ENCODE assay signal across 8 cellular contexts in genomic region chr6:69867075-69867911, GRCh38. TPM values are rescaled to one million over a fixed set of nuclear protein-coding genes. Genes with fewer than 3 reads are reported as not detected.
DNase-seq lines count a peak whose midpoint lies in the region; ATAC-seq, FAIRE-seq and TF ChIP-seq lines count a peak whose summit lies in the region.

No MANE protein-coding gene starts in this region.

- DNase-seq in COR-L47 (lab: John Stamatoyannopoulos, UW): peak; percentile 63
- peak; percentile 67 for DNase-seq in SK-N-DZ (ENCODE audit: low spot score)
- DNase-seq in right cardiac atrium: peak; percentile 74 to 87 (median 84)
- peak; percentile 64 for DNase-seq in sigmoid colon
- DNase-seq in RCC 7860 (ENCODE audit: low spot score): no peak

- H3K27me3 ChIP-seq in right cardiac atrium (ENCODE audit: control insufficient read depth, insufficient read depth): peaks cover 2% of the 10 kb centered on the region
- no peaks in the 10 kb centered on the region for H3K27me3 ChIP-seq in sigmoid colon

- no peak for TF ChIP-seq CTCF in sigmoid colon (IDR thresholded peaks at IDR 0.05)

- H3K4me3 Mint-ChIP-seq in activated naive CD8-positive, alpha-beta T cell: peak overlapping the region; percentile 87

- no peaks in the 10 kb centered on the region for H3K9me3 Mint-ChIP-seq in activated naive CD8-positive, alpha-beta T cell (ENCODE audit: low read depth)

- no peak for TF ChIP-seq POLR2A in sigmoid colon (IDR thresholded peaks at IDR 0.05)

- FAIRE-seq in RCC 7860 (lab: Jason Lieb, UNC): no peak

- H3K27ac ChIP-seq in right cardiac atrium (ENCODE audit: low read length) (peak overlapping the region; percentile 83), sigmoid colon (peak overlapping the region in 3 of 4 donors; percentile 36 to 68 (median 36))

- H3K36me3 ChIP-seq in sigmoid colon: no peaks in the 10 kb centered on the region

- under 1% methylated on average over 82 of the region's 82 CpGs for WGBS in right cardiac atrium
- WGBS in sigmoid colon, 2 donors: 1% methylated on average over 82 of the region's 82 CpGs

- H3K4me1 Mint-ChIP-seq in activated naive CD8-positive, alpha-beta T cell (ENCODE audit: low read depth): peaks cover 22% of the 10 kb centered on the region

- ATAC-seq in GM19455 (IDR thresholded peaks at IDR 0.05; ENCODE audit: unreplicated experiment) (peak; percentile 74), HG03571 (IDR thresholded peaks at IDR 0.05; ENCODE audit: unreplicated experiment) (peak; percentile 61), right cardiac atrium (peak; percentile 94 to 97)

- no peaks in the 10 kb centered on the region for H3K36me3 Mint-ChIP-seq in activated naive CD8-positive, alpha-beta T cell

- TF ChIP-seq EP300 in sigmoid colon (IDR thresholded peaks at IDR 0.05): no peak

- no peaks in the 10 kb centered on the region for H3K9me3 ChIP-seq in right cardiac atrium (ENCODE audit: control insufficient read depth, low read length)
- H3K9me3 ChIP-seq in sigmoid colon: no peaks in the 10 kb centered on the region

- intact Hi-C loops in right cardiac atrium (cut with DNase I): no loop called here
- intact Hi-C loops in sigmoid colon (cut with DNase I): no loop called here

- H3K4me3 ChIP-seq in right cardiac atrium (ENCODE audit: low read length) (peak overlapping the region; percentile 69), sigmoid colon (peak overlapping the region; percentile 39 to 71 (median 63))

- peaks cover 19% of the 10 kb centered on the region for H3K27me3 Mint-ChIP-seq in activated naive CD8-positive, alpha-beta T cell

- H3K4me1 ChIP-seq in right cardiac atrium (ENCODE audit: control insufficient read depth, insufficient read depth, low read length) (peaks cover 2% of the 10 kb centered on the region), sigmoid colon (peaks cover 0 to 18% (median 9%) of the 10 kb centered on the region in 4 donors)

- H3K27ac Mint-ChIP-seq in activated naive CD8-positive, alpha-beta T cell: peak overlapping the region; percentile 62

RNA-seq across cellular contexts. Expression of gene COL19A1, which starts 0.9 kb away (rescaled TPM):
- 0.99 and 1.6 TPM in 2 replicates for polyA plus RNA-seq in SK-N-DZ (2014; cell fraction: cytosol; rRNA removed)
- 1.9 and 2.0 TPM in 2 replicates for polyA plus RNA-seq in SK-N-DZ (2014; cell fraction: nucleus; rRNA removed)
- total RNA-seq in right cardiac atrium (1 to 10 TPM; 3.1 to 6.0 (median 4.0) TPM), sigmoid colon (under 1 TPM in 3 of 4 donors, not detected in 1; 0.54 to 0.83 (median 0.82) TPM)
- polyA plus RNA-seq in right cardiac atrium (1.0 TPM), sigmoid colon (1 to 10 TPM in 1 of 3 donors, not detected in 2; 1.6 TPM)
